ENCODE assay signal across 9 cellular contexts in the genomic region with DNA sequence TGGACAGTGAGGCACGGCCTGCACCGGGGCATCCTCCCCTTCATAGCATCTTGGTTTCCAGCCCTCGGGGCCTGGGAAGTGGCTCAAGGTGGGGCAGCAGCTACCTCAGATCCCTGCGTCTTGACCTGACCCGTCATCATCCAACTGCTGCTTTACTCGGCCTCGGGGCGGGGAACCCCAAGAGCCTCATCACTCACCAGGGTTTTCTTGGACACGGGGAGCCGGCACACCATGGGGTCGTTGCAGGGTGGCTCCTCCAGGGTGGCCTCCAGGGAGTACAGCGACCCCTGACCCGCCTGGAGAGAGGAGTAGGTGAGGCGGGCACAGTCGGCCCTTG. TPM values are rescaled to one million over a fixed set of nuclear protein-coding genes. Genes with fewer than 3 reads are reported as not detected.
DNase-seq lines count a peak whose midpoint lies in the region; ATAC-seq, FAIRE-seq and TF ChIP-seq lines count a peak whose summit lies in the region.
"Had no signal": no experiment of that assay in that cellular context is flagged by ENCODE, and none has a peak within 500 bp of the region (broad histone marks: within the 10 kb centered on the region; RNA-seq: fewer than 3 reads in every experiment).

No MANE protein-coding gene starts in this region.

- H3K4me3 ChIP-seq in liver (ENCODE audit: low read depth in 1 of 3, low read length in 3 of 3) (peak overlapping the region in 2 of 3 donors; percentile 48 to 58), HepG2 (replicated peaks in 1 of 3; ENCODE audit: insufficient read depth in 1 of 3, low read depth in 2 of 3, low read length in 3 of 3) (no peak overlapping the region), mucosa of rectum (ENCODE audit: low read length in 2 of 2) (peak overlapping the region; percentile 31 to 57)

- no peak for TF ChIP-seq EP300 in HepG2 (IDR thresholded peaks at IDR 0.05; ENCODE audit: low read depth in 2 of 2, low read length in 2 of 2)
- no peak for TF ChIP-seq EP300 in HepG2 (CRISPR knock-in tag; IDR thresholded peaks at IDR 0.05; ENCODE audit: borderline replicate concordance)

- H4K20me1 ChIP-seq in HepG2 (ENCODE audit: insufficient read depth, low read length), result no peaks in the 10 kb centered on the region

- intact Hi-C loops in HepG2 (cut with micrococcal nuclease; ENCODE audit: unreplicated experiment), result no loop called here

- H3K9ac ChIP-seq in liver (ENCODE audit: low read depth in 1 of 2, low read length in 2 of 2) (no peak overlapping the region), HepG2 (ENCODE audit: insufficient read depth, low read depth, low read length) (no peak overlapping the region), mucosa of rectum (ENCODE audit: low read depth in 1 of 2, low read length in 2 of 2) (peak overlapping the region in 1 of 2 donors; percentile 48)

- in situ Hi-C loops in HepG2 (cut with HindIII; ENCODE audit: extremely low pct_ligation_motif_present, low pct_unique_long_range_greater_than_20kb), result loop anchor here (25.0 kb wide), 1 partner anchor 270 kb away; a partner anchor contains a TSS

- 74% methylated on average over 15 of the region's 15 CpGs for WGBS in liver
- WGBS in HepG2 (ENCODE audit: low lambda C conversion rate), result 50% methylated on average over 5 of the region's 15 CpGs

- H3K27me3 ChIP-seq in liver (ENCODE audit: control insufficient read depth in 4 of 4, insufficient read depth in 4 of 4, low read length in 3 of 4) (no peaks in the 10 kb centered on the region), HepG2 (ENCODE audit: control insufficient read depth in 1 of 2, insufficient read depth in 2 of 2, low read length in 2 of 2) (peaks cover 3 to 47% of the 10 kb centered on the region in 2 experiments; a peak in 4 of 5 replicates), mucosa of rectum (ENCODE audit: control insufficient read depth in 2 of 2, insufficient read depth in 2 of 2, low read length in 2 of 2) (no peaks in the 10 kb centered on the region)

- no peak overlapping the region for H3K4me2 ChIP-seq in HepG2 (ENCODE audit: low read depth, low read length)

- H3K9me3 ChIP-seq in liver (ENCODE audit: control insufficient read depth in 4 of 4, low read length in 3 of 4), result no peaks in the 10 kb centered on the region
- no peaks in the 10 kb centered on the region for H3K9me3 ChIP-seq in HepG2 (ENCODE audit: low read length)
- no peaks in the 10 kb centered on the region for H3K9me3 ChIP-seq in mucosa of rectum (ENCODE audit: control insufficient read depth in 2 of 2, low read length in 2 of 2)

- H3K4me1 ChIP-seq in liver (ENCODE audit: control insufficient read depth in 4 of 4, insufficient read depth in 4 of 4, low read length in 3 of 4), result peaks cover 2 to 14% (median 8%) of the 10 kb centered on the region in 4 donors
- H3K4me1 ChIP-seq in HepG2 (ENCODE audit: insufficient read depth, low read length), result no peaks in the 10 kb centered on the region
- peaks cover 4% of the 10 kb centered on the region in 2 donors for H3K4me1 ChIP-seq in mucosa of rectum (ENCODE audit: control insufficient read depth in 2 of 2, insufficient read depth in 2 of 2, low read length in 2 of 2)

- peaks cover 0 to 8% (median 0%) of the 10 kb centered on the region in 4 donors for H3K36me3 ChIP-seq in liver (ENCODE audit: control insufficient read depth in 4 of 4, insufficient read depth in 3 of 4, low read depth in 1 of 4, low read length in 3 of 4)
- H3K36me3 ChIP-seq in HepG2 (replicated peaks in 1 of 2; ENCODE audit: control insufficient read depth in 1 of 2, insufficient read depth in 2 of 2, low read length in 2 of 2), result no peaks in the 10 kb centered on the region
- no peaks in the 10 kb centered on the region for H3K36me3 ChIP-seq in mucosa of rectum (ENCODE audit: control insufficient read depth in 2 of 2, insufficient read depth in 2 of 2, low read length in 2 of 2)

- no TSS peak for BruUV-seq in HepG2 (replicated peaks; lab: Mats Ljungman, UMichigan)

- DNase-seq in HepG2 (ENCODE audit: low spot score), result no peak
- DNase-seq in caudate nucleus (lab: John Stamatoyannopoulos, UW), result no peak
- DNase-seq in NCI-H2107 (lab: John Stamatoyannopoulos, UW), result no peak
- DNase-seq in stimulated activated CD4-positive, alpha-beta T cell treated with anti-CD3 and anti-CD28 coated beads, Interleukin-15, amount 100 ng/mL, for 24 hours, result no peak
- no peak for DNase-seq in globus pallidus (ENCODE audit: low spot score)

- H2AFZ ChIP-seq in HepG2 (ENCODE audit: low read length), result no peak overlapping the region

- TF ChIP-seq CTCF in liver (IDR thresholded peaks at IDR 0.05; ENCODE audit: low read depth, low read length, missing input control) (no peak), HepG2 (CRISPR knock-in tag; IDR thresholded peaks at IDR 0.05) (no peak)

- H3K27ac ChIP-seq in liver (ENCODE audit: low read depth in 1 of 2, low read length in 2 of 2) (no peak overlapping the region), HepG2 (ENCODE audit: extremely low read length, insufficient read depth, low read length) (no peak overlapping the region), caudate nucleus (ENCODE audit: low read depth, low read length) (peak overlapping the region; percentile 82), mucosa of rectum (ENCODE audit: low read depth in 2 of 2, low read length in 2 of 2) (no peak overlapping the region)

- TF ChIP-seq RAD21 in liver (IDR thresholded peaks at IDR 0.05) (no peak), HepG2 (CRISPR knock-in tag; IDR thresholded peaks at IDR 0.05) (no peak)

- TF ChIP-seq POLR2A in HepG2 (IDR thresholded peaks at IDR 0.05; ENCODE audit: insufficient read depth in 1 of 2, low read depth in 2 of 2, low read length in 2 of 2), result no peak

- POLR2A ChIA-PET in HepG2 (lab: Yijun Ruan, JAX), result no interaction called here

- ATAC-seq in HepG2, result no peak
- no peak for ATAC-seq in GM18870 (IDR thresholded peaks at IDR 0.05; ENCODE audit: unreplicated experiment)

- H3K79me2 ChIP-seq in HepG2 (ENCODE audit: insufficient read depth, low read length), result no peaks in the 10 kb centered on the region

- CTCF ChIA-PET in HepG2 (lab: Yijun Ruan, JAX; ENCODE audit: low intra/inter-chr PET ratio, low total read pairs), result no interaction called here

- no peak for FAIRE-seq in HepG2 (lab: Jason Lieb, UNC)

RNA-seq across cellular contexts. Expression of a gene that starts 0.7 kb away (rescaled TPM):
- total RNA-seq in liver, result 10 to 100 TPM in 1 of 2 donors, 1 to 10 TPM in 1; 8.5 to 20.2 TPM
- polyA plus RNA-seq in liver, result 10 to 100 TPM; 27.7 to 31.9 TPM
- not detected in 2 replicates for total RNA-seq in HepG2 (2016; rRNA removed; fragmentation: Illumina TruSeq; extraction: Trizol)
- not detected in 2 replicates for total RNA-seq in HepG2 (2016; cell fraction: cytosol; rRNA removed; fragmentation: Illumina TruSeq; extraction: Trizol; ENCODE audit: low read depth)
- not detected in 2 replicates for total RNA-seq in HepG2 (2016; cell fraction: insoluble cytoplasmic fraction; rRNA removed; fragmentation: Illumina TruSeq; extraction: Trizol)
- total RNA-seq in HepG2 (2016; cell fraction: membrane; rRNA removed; fragmentation: Illumina TruSeq; extraction: Trizol), result not detected in 2 replicates
- not detected in 2 replicates for total RNA-seq in HepG2 (2016; cell fraction: nucleus; rRNA removed; fragmentation: Illumina TruSeq; extraction: Trizol)
- 0.17 TPM in 1 of 2 replicates, not detected in the other for polyA plus RNA-seq in HepG2 (2011; rRNA removed)
- polyA plus RNA-seq in HepG2 (2011; cell fraction: cytosol; rRNA removed), result 0.08 TPM in 1 of 2 replicates, not detected in the other
- 0.24 TPM in 1 of 2 replicates, not detected in the other for polyA plus RNA-seq in HepG2 (2011; cell fraction: nucleus; rRNA removed)
- not detected in 2 replicates for polyA plus RNA-seq in HepG2 (2012)
- polyA plus RNA-seq in HepG2 (2016; cell fraction: cytosol; fragmentation: Illumina TruSeq; extraction: Trizol; ENCODE audit: low read depth), result not detected in 2 replicates
- polyA plus RNA-seq in HepG2 (2016; cell fraction: insoluble cytoplasmic fraction; fragmentation: Illumina TruSeq; extraction: Trizol; ENCODE audit: low read depth), result not detected in 2 replicates
- not detected in 2 replicates for polyA plus RNA-seq in HepG2 (2016; cell fraction: membrane; fragmentation: Illumina TruSeq; extraction: Trizol; ENCODE audit: low read depth)
- polyA plus RNA-seq in HepG2 (2016; cell fraction: nucleus; fragmentation: Illumina TruSeq; extraction: Trizol; ENCODE audit: insufficient read depth, low read depth), result not detected in 2 replicates
- 6.7 TPM in 1 of 2 replicates, not detected in the other for polyA minus RNA-seq in HepG2 (2011; rRNA and poly(A)+ RNA removed; ENCODE audit: low replicate concordance)
- not detected in 2 replicates for polyA minus RNA-seq in HepG2 (2011; cell fraction: cytosol; rRNA and poly(A)+ RNA removed)
- polyA minus RNA-seq in HepG2 (2011; cell fraction: nucleus; rRNA and poly(A)+ RNA removed), result not detected in 2 replicates

RNA-seq across cellular contexts. Expression of a gene that starts 21.1 kb away (rescaled TPM):
- total RNA-seq in liver (not detected), HepG2 (2016; rRNA removed; fragmentation: Illumina TruSeq; extraction: Trizol) (0.04 TPM in 1 of 2 replicates, not detected in the other)
- polyA plus RNA-seq in liver (not detected), HepG2 (2011; rRNA removed) (0.07 and 0.09 TPM in 2 replicates)
- total RNA-seq in HepG2 (2016; cell fraction: cytosol; rRNA removed; fragmentation: Illumina TruSeq; extraction: Trizol; ENCODE audit: low read depth), result not detected in 2 replicates
- total RNA-seq in HepG2 (2016; cell fraction: insoluble cytoplasmic fraction; rRNA removed; fragmentation: Illumina TruSeq; extraction: Trizol), result not detected in 2 replicates
- total RNA-seq in HepG2 (2016; cell fraction: membrane; rRNA removed; fragmentation: Illumina TruSeq; extraction: Trizol), result not detected in 2 replicates
- not detected in 2 replicates for total RNA-seq in HepG2 (2016; cell fraction: nucleus; rRNA removed; fragmentation: Illumina TruSeq; extraction: Trizol)
- polyA plus RNA-seq in HepG2 (2011; cell fraction: cytosol; rRNA removed), result 0.01 and 0.03 TPM in 2 replicates
- polyA plus RNA-seq in HepG2 (2011; cell fraction: nucleus; rRNA removed), result 0.85 and 1.2 TPM in 2 replicates
- 0.07 and 0.21 TPM in 2 replicates for polyA plus RNA-seq in HepG2 (2012)
- polyA plus RNA-seq in HepG2 (2016; cell fraction: cytosol; fragmentation: Illumina TruSeq; extraction: Trizol; ENCODE audit: low read depth), result not detected in 2 replicates
- polyA plus RNA-seq in HepG2 (2016; cell fraction: insoluble cytoplasmic fraction; fragmentation: Illumina TruSeq; extraction: Trizol; ENCODE audit: low read depth), result not detected in 2 replicates
- polyA plus RNA-seq in HepG2 (2016; cell fraction: membrane; fragmentation: Illumina TruSeq; extraction: Trizol; ENCODE audit: low read depth), result not detected in 2 replicates
- 0.15 and 0.25 TPM in 2 replicates for polyA plus RNA-seq in HepG2 (2016; cell fraction: nucleus; fragmentation: Illumina TruSeq; extraction: Trizol; ENCODE audit: insufficient read depth, low read depth)
- not detected in 2 replicates for polyA minus RNA-seq in HepG2 (2011; rRNA and poly(A)+ RNA removed; ENCODE audit: low replicate concordance)
- not detected in 2 replicates for polyA minus RNA-seq in HepG2 (2011; cell fraction: cytosol; rRNA and poly(A)+ RNA removed)
- 0.25 TPM in 1 of 2 replicates, not detected in the other for polyA minus RNA-seq in HepG2 (2011; cell fraction: nucleus; rRNA and poly(A)+ RNA removed)
- total RNA-seq: lower leg skin had no signal

RNA-seq across cellular contexts. Expression of a gene that starts 21.9 kb away (rescaled TPM):
- 1 to 10 TPM; 5.1 to 6.4 TPM for total RNA-seq in liver
- polyA plus RNA-seq in liver, result 1 to 10 TPM; 4.1 to 5.2 TPM
- total RNA-seq in HepG2 (2016; rRNA removed; fragmentation: Illumina TruSeq; extraction: Trizol), result 1.9 and 4.3 TPM in 2 replicates
- total RNA-seq in HepG2 (2016; cell fraction: cytosol; rRNA removed; fragmentation: Illumina TruSeq; extraction: Trizol; ENCODE audit: low read depth), result 1.9 and 2.0 TPM in 2 replicates
- 1.8 and 4.6 TPM in 2 replicates for total RNA-seq in HepG2 (2016; cell fraction: insoluble cytoplasmic fraction; rRNA removed; fragmentation: Illumina TruSeq; extraction: Trizol)
- total RNA-seq in HepG2 (2016; cell fraction: membrane; rRNA removed; fragmentation: Illumina TruSeq; extraction: Trizol), result 2.5 and 3.7 TPM in 2 replicates
- total RNA-seq in HepG2 (2016; cell fraction: nucleus; rRNA removed; fragmentation: Illumina TruSeq; extraction: Trizol), result 3.0 and 4.3 TPM in 2 replicates
- polyA plus RNA-seq in HepG2 (2011; rRNA removed), result 4.3 and 6.0 TPM in 2 replicates
- 4.4 and 5.3 TPM in 2 replicates for polyA plus RNA-seq in HepG2 (2011; cell fraction: cytosol; rRNA removed)
- 3.9 and 4.1 TPM in 2 replicates for polyA plus RNA-seq in HepG2 (2011; cell fraction: nucleus; rRNA removed)
- 2.8 and 3.2 TPM in 2 replicates for polyA plus RNA-seq in HepG2 (2012)
- polyA plus RNA-seq in HepG2 (2016; cell fraction: cytosol; fragmentation: Illumina TruSeq; extraction: Trizol; ENCODE audit: low read depth), result 1.6 and 2.2 TPM in 2 replicates
- 1.4 and 1.8 TPM in 2 replicates for polyA plus RNA-seq in HepG2 (2016; cell fraction: insoluble cytoplasmic fraction; fragmentation: Illumina TruSeq; extraction: Trizol; ENCODE audit: low read depth)
- 1.8 TPM in 2 replicates for polyA plus RNA-seq in HepG2 (2016; cell fraction: membrane; fragmentation: Illumina TruSeq; extraction: Trizol; ENCODE audit: low read depth)
- polyA plus RNA-seq in HepG2 (2016; cell fraction: nucleus; fragmentation: Illumina TruSeq; extraction: Trizol; ENCODE audit: insufficient read depth, low read depth), result 5.7 and 6.0 TPM in 2 replicates
- 5.8 and 12.6 TPM in 2 replicates for polyA minus RNA-seq in HepG2 (2011; rRNA and poly(A)+ RNA removed; ENCODE audit: low replicate concordance)
- polyA minus RNA-seq in HepG2 (2011; cell fraction: cytosol; rRNA and poly(A)+ RNA removed), result 4.6 and 5.8 TPM in 2 replicates
- 0.77 and 1.1 TPM in 2 replicates for polyA minus RNA-seq in HepG2 (2011; cell fraction: nucleus; rRNA and poly(A)+ RNA removed)

RNA-seq across cellular contexts. Expression of a gene that starts 25.1 kb away (rescaled TPM):
- total RNA-seq in liver (under 1 TPM; 0.14 to 0.17 TPM), HepG2 (2016; rRNA removed; fragmentation: Illumina TruSeq; extraction: Trizol) (0.17 and 0.42 TPM in 2 replicates)
- polyA plus RNA-seq in liver (under 1 TPM in 1 of 2 donors, not detected in 1; 0.14 TPM), HepG2 (2011; rRNA removed) (0.05 and 0.09 TPM in 2 replicates)
- 0.10 and 0.18 TPM in 2 replicates for total RNA-seq in HepG2 (2016; cell fraction: cytosol; rRNA removed; fragmentation: Illumina TruSeq; extraction: Trizol; ENCODE audit: low read depth)
- total RNA-seq in HepG2 (2016; cell fraction: insoluble cytoplasmic fraction; rRNA removed; fragmentation: Illumina TruSeq; extraction: Trizol), result 0.27 and 0.41 TPM in 2 replicates
- 0.46 and 0.48 TPM in 2 replicates for total RNA-seq in HepG2 (2016; cell fraction: membrane; rRNA removed; fragmentation: Illumina TruSeq; extraction: Trizol)
- total RNA-seq in HepG2 (2016; cell fraction: nucleus; rRNA removed; fragmentation: Illumina TruSeq; extraction: Trizol), result 0.66 and 0.78 TPM in 2 replicates
- 0.04 and 0.05 TPM in 2 replicates for polyA plus RNA-seq in HepG2 (2011; cell fraction: cytosol; rRNA removed)
- polyA plus RNA-seq in HepG2 (2011; cell fraction: nucleus; rRNA removed), result 0.17 and 0.29 TPM in 2 replicates
- polyA plus RNA-seq in HepG2 (2012), result 0.20 and 0.21 TPM in 2 replicates
- not detected in 2 replicates for polyA plus RNA-seq in HepG2 (2016; cell fraction: cytosol; fragmentation: Illumina TruSeq; extraction: Trizol; ENCODE audit: low read depth)
- polyA plus RNA-seq in HepG2 (2016; cell fraction: insoluble cytoplasmic fraction; fragmentation: Illumina TruSeq; extraction: Trizol; ENCODE audit: low read depth), result 0.15 and 0.29 TPM in 2 replicates
- 0.06 and 0.10 TPM in 2 replicates for polyA plus RNA-seq in HepG2 (2016; cell fraction: membrane; fragmentation: Illumina TruSeq; extraction: Trizol; ENCODE audit: low read depth)
- polyA plus RNA-seq in HepG2 (2016; cell fraction: nucleus; fragmentation: Illumina TruSeq; extraction: Trizol; ENCODE audit: insufficient read depth, low read depth), result 0.15 TPM in 1 of 2 replicates, not detected in the other
- polyA minus RNA-seq in HepG2 (2011; rRNA and poly(A)+ RNA removed; ENCODE audit: low replicate concordance), result 0.22 and 0.23 TPM in 2 replicates
- not detected in 2 replicates for polyA minus RNA-seq in HepG2 (2011; cell fraction: cytosol; rRNA and poly(A)+ RNA removed)
- polyA minus RNA-seq in HepG2 (2011; cell fraction: nucleus; rRNA and poly(A)+ RNA removed), result 0.37 and 0.64 TPM in 2 replicates

RNA-seq across cellular contexts. Expression of a gene that starts 25.2 kb away (rescaled TPM):
- total RNA-seq in liver (10 to 100 TPM; 30.2 to 54.7 TPM), HepG2 (2016; rRNA removed; fragmentation: Illumina TruSeq; extraction: Trizol) (34.2 and 44.6 TPM in 2 replicates)
- polyA plus RNA-seq in liver (10 to 100 TPM; 38.9 to 80.2 TPM), HepG2 (2011; rRNA removed) (25.4 and 34.7 TPM in 2 replicates)
- 77.8 and 78.2 TPM in 2 replicates for total RNA-seq in HepG2 (2016; cell fraction: cytosol; rRNA removed; fragmentation: Illumina TruSeq; extraction: Trizol; ENCODE audit: low read depth)
- total RNA-seq in HepG2 (2016; cell fraction: insoluble cytoplasmic fraction; rRNA removed; fragmentation: Illumina TruSeq; extraction: Trizol), result 30.0 and 48.1 TPM in 2 replicates
- total RNA-seq in HepG2 (2016; cell fraction: membrane; rRNA removed; fragmentation: Illumina TruSeq; extraction: Trizol), result 36.9 and 40.8 TPM in 2 replicates
- total RNA-seq in HepG2 (2016; cell fraction: nucleus; rRNA removed; fragmentation: Illumina TruSeq; extraction: Trizol), result 27.8 and 35.6 TPM in 2 replicates
- polyA plus RNA-seq in HepG2 (2011; cell fraction: cytosol; rRNA removed), result 23.5 and 37.2 TPM in 2 replicates
- 127 and 131 TPM in 2 replicates for polyA plus RNA-seq in HepG2 (2011; cell fraction: nucleus; rRNA removed)
- polyA plus RNA-seq in HepG2 (2012), result 31.4 and 37.9 TPM in 2 replicates
- polyA plus RNA-seq in HepG2 (2016; cell fraction: cytosol; fragmentation: Illumina TruSeq; extraction: Trizol; ENCODE audit: low read depth), result 6.4 and 6.8 TPM in 2 replicates
- polyA plus RNA-seq in HepG2 (2016; cell fraction: insoluble cytoplasmic fraction; fragmentation: Illumina TruSeq; extraction: Trizol; ENCODE audit: low read depth), result 36.6 and 42.6 TPM in 2 replicates
- polyA plus RNA-seq in HepG2 (2016; cell fraction: membrane; fragmentation: Illumina TruSeq; extraction: Trizol; ENCODE audit: low read depth), result 6.0 and 8.2 TPM in 2 replicates
- polyA plus RNA-seq in HepG2 (2016; cell fraction: nucleus; fragmentation: Illumina TruSeq; extraction: Trizol; ENCODE audit: insufficient read depth, low read depth), result 64.5 and 64.9 TPM in 2 replicates
- polyA minus RNA-seq in HepG2 (2011; rRNA and poly(A)+ RNA removed; ENCODE audit: low replicate concordance), result 31.8 and 31.9 TPM in 2 replicates
- polyA minus RNA-seq in HepG2 (2011; cell fraction: cytosol; rRNA and poly(A)+ RNA removed), result 18.1 and 21.5 TPM in 2 replicates
- polyA minus RNA-seq in HepG2 (2011; cell fraction: nucleus; rRNA and poly(A)+ RNA removed), result 21.1 and 29.0 TPM in 2 replicates

Comparison
In these comparisons a context has a peak if more than half of its experiments do, and no peak if none do; other contexts are left out.
1. H3K4me3 ChIP-seq: peak in liver (2 of 3) and mucosa of rectum (2 of 2); none in HepG2 (0 of 3).
2. RNA of a gene that starts 0.7 kb away (total RNA-seq): 8.5 to 20.2 TPM in liver; not detected in HepG2; every median in the first group is over 4 times any median in the second.